ENCODE assay signal across 1 cellular context in genomic region chr6:138891255-138891986, GRCh38.
TF ChIP-seq lines count a peak whose summit lies in the region.

No MANE protein-coding gene starts in this region.

TF ChIP-seq in GM23338, 12 proteins besides CTCF, POLR2A, EP300 and RAD21:
- TF ChIP-seq, protein P1, sequence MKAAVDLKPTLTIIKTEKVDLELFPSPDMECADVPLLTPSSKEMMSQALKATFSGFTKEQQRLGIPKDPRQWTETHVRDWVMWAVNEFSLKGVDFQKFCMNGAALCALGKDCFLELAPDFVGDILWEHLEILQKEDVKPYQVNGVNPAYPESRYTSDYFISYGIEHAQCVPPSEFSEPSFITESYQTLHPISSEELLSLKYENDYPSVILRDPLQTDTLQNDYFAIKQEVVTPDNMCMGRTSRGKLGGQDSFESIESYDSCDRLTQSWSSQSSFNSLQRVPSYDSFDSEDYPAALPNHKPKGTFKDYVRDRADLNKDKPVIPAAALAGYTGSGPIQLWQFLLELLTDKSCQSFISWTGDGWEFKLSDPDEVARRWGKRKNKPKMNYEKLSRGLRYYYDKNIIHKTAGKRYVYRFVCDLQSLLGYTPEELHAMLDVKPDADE (IDR thresholded peaks at IDR 0.05), result no peak
- TF ChIP-seq ZNF462 (CRISPR knock-in tag; IDR thresholded peaks at IDR 0.05) (0 out of 2 replicates have a peak, but pooled peaks have one; percentile 10), POLR2AphosphoS5 (IDR thresholded peaks at IDR 0.05; ENCODE audit: low read depth) (no peak)
TF ChIP-seq in GM23338: peak in this region for 1.
